In genomic region chr6:140415266-140415665, GRCh38 we compare ENCODE assay signal across 18 cellular contexts.
"Had no signal": no experiment of that assay in that cellular context is flagged by ENCODE, and none has a peak within 500 bp of the region (broad histone marks: within the 10 kb centered on the region; RNA-seq: fewer than 3 reads in every experiment).

No MANE protein-coding gene starts in this region.

- H3K4me2 ChIP-seq: hepatocyte had no signal

- H3K27me3 ChIP-seq: body of pancreas, dorsolateral prefrontal cortex, foreskin keratinocyte, hepatocyte, stomach, testis, upper lobe of left lung had no signal

- H3K4me3 ChIP-seq: body of pancreas, dorsolateral prefrontal cortex, hepatocyte, stomach, testis, upper lobe of left lung had no signal

- H3K9ac ChIP-seq: parathyroid adenoma had no signal

- H3K79me2 ChIP-seq: hepatocyte, parathyroid adenoma had no signal

- H3K9me3 ChIP-seq: body of pancreas, testis had no signal

- H2AFZ ChIP-seq: hepatocyte, parathyroid adenoma had no signal

- ATAC-seq: activated CD8-positive, alpha-beta T cell treated with anti-CD3 and anti-CD28 coated beads for 36 hours; body of pancreas; foreskin keratinocyte; naive thymus-derived CD4-positive, alpha-beta T cell; sciatic nerve; stimulated activated effector memory CD8-positive, alpha-beta T cell treated with anti-CD3 and anti-CD28 coated beads, Interleukin-12 subunit alpha, Interleukin-12 subunit beta, amount 100 ng/mL, for 72 hours had no signal

- DNase-seq: activated B cell treated with CpG ODN at 0.5 μM for 24 hours; activated CD4-positive, alpha-beta T cell treated with anti-CD3 and anti-CD28 coated beads for 4 hours; activated CD8-positive, alpha-beta T cell treated with anti-CD3 and anti-CD28 coated beads for 36 hours; activated naive CD4-positive, alpha-beta T cell treated with anti-CD3 and anti-CD28 coated beads for 36 hours; activated T-cell treated with anti-CD3 and anti-CD28 coated beads, Interleukin-2, amount 50 U/mL, for 24 hours; body of pancreas; dorsolateral prefrontal cortex; foreskin keratinocyte; mesenchymal stem cell; naive thymus-derived CD4-positive, alpha-beta T cell; stimulated activated CD4-positive, alpha-beta T cell treated with anti-CD3 and anti-CD28 coated beads, Interleukin-4, amount 100 ng/mL, for 24 hours; stomach; testis had no signal

- H3K36me3 ChIP-seq: stomach, upper lobe of left lung had no signal

- H3K4me1 ChIP-seq: body of pancreas, foreskin keratinocyte, parathyroid adenoma, stomach, testis, upper lobe of left lung had no signal

- H3K27ac ChIP-seq: body of pancreas, dorsolateral prefrontal cortex, foreskin keratinocyte, hepatocyte, parathyroid adenoma, stomach, testis, upper lobe of left lung had no signal
